Comparison of ENCODE assay signal across 1 cellular context in the genomic region with DNA sequence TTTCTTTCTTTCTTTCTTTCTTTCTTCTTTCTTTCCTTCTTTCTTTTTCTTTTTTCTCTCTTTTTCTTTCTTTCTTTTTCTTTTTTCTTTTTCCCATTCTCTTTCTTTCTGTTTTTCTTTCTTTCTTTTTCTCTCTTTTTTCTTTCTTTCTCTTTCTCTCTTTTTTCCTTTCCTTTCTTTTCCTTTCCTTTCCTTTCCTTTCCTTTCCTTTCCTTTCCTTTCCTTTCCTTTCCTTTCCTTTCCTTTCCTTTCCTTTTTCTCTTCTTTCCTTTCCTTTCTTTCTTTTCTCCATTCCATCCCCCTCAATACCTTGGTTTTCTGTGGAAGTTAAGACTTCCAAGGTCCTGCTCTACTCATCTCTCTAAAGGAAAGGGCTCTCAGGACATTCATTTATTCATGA.
TF ChIP-seq lines count a peak whose summit lies in the region.

No MANE protein-coding gene starts in this region.

TF ChIP-seq in WTC11, 78 proteins besides CTCF, POLR2A, EP300 and RAD21 (continued from another document):
- TF ChIP-seq, protein P1, sequence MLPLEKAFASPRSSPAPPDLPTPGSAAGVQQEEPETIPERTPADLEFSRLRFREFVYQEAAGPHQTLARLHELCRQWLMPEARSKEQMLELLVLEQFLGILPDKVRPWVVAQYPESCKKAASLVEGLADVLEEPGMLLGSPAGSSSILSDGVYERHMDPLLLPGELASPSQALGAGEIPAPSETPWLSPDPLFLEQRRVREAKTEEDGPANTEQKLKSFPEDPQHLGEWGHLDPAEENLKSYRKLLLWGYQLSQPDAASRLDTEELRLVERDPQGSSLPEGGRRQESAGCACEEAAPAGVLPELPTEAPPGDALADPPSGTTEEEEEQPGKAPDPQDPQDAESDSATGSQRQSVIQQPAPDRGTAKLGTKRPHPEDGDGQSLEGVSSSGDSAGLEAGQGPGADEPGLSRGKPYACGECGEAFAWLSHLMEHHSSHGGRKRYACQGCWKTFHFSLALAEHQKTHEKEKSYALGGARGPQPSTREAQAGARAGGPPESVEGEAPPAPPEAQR (CRISPR knock-in tag; IDR thresholded peaks at IDR 0.05): no peak
- no peak for TF ChIP-seq MYBL2 (CRISPR knock-in tag; IDR thresholded peaks at IDR 0.05)
- no peak for TF ChIP-seq FOXJ3 (CRISPR knock-in tag; IDR thresholded peaks at IDR 0.05; ENCODE audit: borderline replicate concordance)
